Comparison of ENCODE assay signal across 25 cellular contexts in genomic region chr10:6322805-6323204, GRCh38.
"Had no signal": no experiment of that assay in that cellular context is flagged by ENCODE, and none has a peak within 500 bp of the region (broad histone marks: within the 10 kb centered on the region; RNA-seq: fewer than 3 reads in every experiment).

No MANE protein-coding gene starts in this region.

- H3K4me1 Mint-ChIP-seq: nephron, neural crest cell had no signal

- H3K4me3 Mint-ChIP-seq: naive thymus-derived CD8-positive, alpha-beta T cell; nephron; neural crest cell; stimulated activated memory B cell treated with anti-CD40 and anti-IgM and Interleukin-4, amounts not matched to agents 10 μg/mL and 1 μg/mL and 100 μg/mL, for 72 hours; stimulated activated naive CD8-positive, alpha-beta T cell treated with anti-CD3 and anti-CD28 coated beads, Interleukin-15, Interleukin-2, amounts not matched to agents 100 ng/mL and 50 ng/mL, for 24 hours; type B pancreatic cell had no signal

- H3K27ac Mint-ChIP-seq: naive thymus-derived CD8-positive, alpha-beta T cell; nephron; stimulated activated memory B cell treated with anti-CD40 and anti-IgM and Interleukin-4, amounts not matched to agents 10 μg/mL and 1 μg/mL and 100 μg/mL, for 72 hours; stimulated activated naive CD8-positive, alpha-beta T cell treated with anti-CD3 and anti-CD28 coated beads, Interleukin-15, Interleukin-2, amounts not matched to agents 100 ng/mL and 50 ng/mL, for 24 hours; type B pancreatic cell had no signal

- H3K27me3 Mint-ChIP-seq: naive thymus-derived CD8-positive, alpha-beta T cell; stimulated activated memory B cell treated with anti-CD40 and anti-IgM and Interleukin-4, amounts not matched to agents 10 μg/mL and 1 μg/mL and 100 μg/mL, for 72 hours; stimulated activated naive CD8-positive, alpha-beta T cell treated with anti-CD3 and anti-CD28 coated beads, Interleukin-15, Interleukin-2, amounts not matched to agents 100 ng/mL and 50 ng/mL, for 24 hours had no signal

- H3K9me3 Mint-ChIP-seq: naive thymus-derived CD8-positive, alpha-beta T cell; nephron; neural crest cell; stimulated activated memory B cell treated with anti-CD40 and anti-IgM and Interleukin-4, amounts not matched to agents 10 μg/mL and 1 μg/mL and 100 μg/mL, for 72 hours; stimulated activated naive CD8-positive, alpha-beta T cell treated with anti-CD3 and anti-CD28 coated beads, Interleukin-15, Interleukin-2, amounts not matched to agents 100 ng/mL and 50 ng/mL, for 24 hours had no signal

- DNase-seq: hippocampal formation; kidney glomerular epithelial cell; left cardiac atrium; lower lobe of right lung; mammary epithelial cell; mesenchymal stem cell; naive thymus-derived CD8-positive, alpha-beta T cell; nucleus accumbens; pancreas; posterior cingulate gyrus; retina; right cardiac atrium; stimulated activated CD4-positive, alpha-beta T cell treated with anti-CD3 and anti-CD28 coated beads, Interleukin-12 subunit alpha, Interleukin-12 subunit beta, amount 100 ng/mL, for 4 hours; stimulated activated CD4-positive, alpha-beta T cell treated with anti-CD3 and anti-CD28 coated beads, Interleukin-15, amount 100 ng/mL, for 24 hours; stimulated activated CD4-positive, alpha-beta T cell treated with anti-CD3 and anti-CD28 coated beads, Interleukin-4, amount 100 ng/mL, for 24 hours; stimulated activated CD8-positive, alpha-beta memory T cell treated with anti-CD3 and anti-CD28 coated beads, Interleukin-4, amount 100 ng/mL, for 48 hours; substantia nigra; uterus had no signal

- ATAC-seq: left cardiac atrium; left lobe of liver; lower lobe of right lung; naive thymus-derived CD8-positive, alpha-beta T cell; pancreas; right cardiac atrium; sciatic nerve; stimulated activated memory B cell treated with anti-CD40 and anti-IgM and Interleukin-4, amounts not matched to agents 10 μg/mL and 1 μg/mL and 100 μg/mL, for 72 hours had no signal

- H3K36me3 Mint-ChIP-seq: stimulated activated memory B cell treated with anti-CD40 and anti-IgM and Interleukin-4, amounts not matched to agents 10 μg/mL and 1 μg/mL and 100 μg/mL, for 72 hours; type B pancreatic cell had no signal
